Comparison of ENCODE assay signal across 19 cellular contexts in the genomic region with DNA sequence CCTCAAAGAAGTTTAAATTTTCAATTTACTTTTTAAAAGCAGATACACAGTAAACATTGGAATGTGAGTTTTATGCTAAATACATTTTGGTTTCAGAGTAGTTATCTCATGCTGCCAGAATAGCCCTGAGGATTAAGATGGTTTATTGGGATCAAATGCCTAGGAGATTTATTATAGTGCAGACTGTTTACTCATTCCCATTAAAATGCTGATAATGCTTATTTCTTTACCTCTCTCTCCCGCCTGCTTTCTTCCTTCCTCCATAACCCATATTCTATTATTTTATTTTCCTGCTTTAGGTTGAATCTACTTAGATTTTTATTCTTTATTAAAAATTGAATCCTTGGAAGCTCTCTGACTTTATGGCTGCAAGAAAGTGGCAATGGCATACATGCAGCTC.
"Had no signal": no experiment of that assay in that cellular context is flagged by ENCODE, and none has a peak within 500 bp of the region (broad histone marks: within the 10 kb centered on the region; RNA-seq: fewer than 3 reads in every experiment).

No MANE protein-coding gene starts in this region.

- DNase-seq: dorsolateral prefrontal cortex; effector CD4-positive, alpha-beta T cell; kidney; mucosa of descending colon; naive B cell; pancreas; retina; sigmoid colon; spleen; stimulated activated CD4-positive, alpha-beta T cell treated with anti-CD3 and anti-CD28 coated beads, Interleukin-4, amount 100 ng/mL, for 4 hours; stimulated activated naive CD8-positive, alpha-beta T cell treated with anti-CD3 and anti-CD28 coated beads, Interleukin-15, Interleukin-2, amounts not matched to agents 100 U/mL and 50 U/mL, for 24 hours; substantia nigra; testis; tibial artery had no signal

- H3K4me1 ChIP-seq: pancreas, sigmoid colon, spleen, testis, tibial artery had no signal

- H3K36me3 ChIP-seq: neutrophil, pancreas, sigmoid colon, spleen, tibial artery had no signal

- H3K4me3 ChIP-seq: dorsolateral prefrontal cortex, lung, mucosa of descending colon, pancreas, sigmoid colon, spleen, testis, tibial artery had no signal

- H3K27me3 ChIP-seq: dorsolateral prefrontal cortex, neutrophil, pancreas, sigmoid colon, spleen, testis, tibial artery had no signal

- ATAC-seq: left lobe of liver; mucosa of descending colon; natural killer cell treated with Interleukin-12 subunit alpha and Interleukin-12 subunit beta and Interleukin-15 and Interleukin-18, amount 100 ng/mL, for 72 hours; pancreas; stimulated activated memory B cell treated with anti-CD40 and anti-IgM and Interleukin-4, amounts not matched to agents 10 μg/mL and 1 μg/mL and 100 μg/mL, for 72 hours; stimulated activated naive CD8-positive, alpha-beta T cell treated with anti-CD3 and anti-CD28 coated beads, Interleukin-15, Interleukin-2, amounts not matched to agents 100 U/mL and 50 U/mL, for 24 hours had no signal

- H3K9me3 ChIP-seq: mucosa of descending colon, neutrophil, pancreas, sigmoid colon, testis, tibial artery had no signal

- H3K27ac ChIP-seq: dorsolateral prefrontal cortex, neutrophil, pancreas, sigmoid colon, spleen, testis, tibial artery had no signal
